Comparison of ENCODE assay signal across 23 cellular contexts in genomic region chr21:17427157-17427556, GRCh38.
A peak's percentile ranks its signal among the peaks of the same experiment; 100 is the strongest.
DNase-seq lines count a peak whose midpoint lies in the region; ATAC-seq, FAIRE-seq and TF ChIP-seq lines count a peak whose summit lies in the region.
"Had no signal": no experiment of that assay in that cellular context is flagged by ENCODE, and none has a peak within 500 bp of the region (broad histone marks: within the 10 kb centered on the region; RNA-seq: fewer than 3 reads in every experiment).

No MANE protein-coding gene starts in this region.

- no peak overlapping the region for H2BK5ac ChIP-seq in trophoblast cell (ENCODE audit: low read depth, low read length, poor library complexity)
- H2BK5ac ChIP-seq in neuronal stem cell (ENCODE audit: low read length), result no peak overlapping the region

- no peak overlapping the region for H2BK12ac ChIP-seq in trophoblast cell (ENCODE audit: low read length)
- no peak overlapping the region for H2BK12ac ChIP-seq in neuronal stem cell (ENCODE audit: low read length)

- H2AK5ac ChIP-seq in trophoblast cell (ENCODE audit: low read length) (no peak overlapping the region), neuronal stem cell (ENCODE audit: low read depth, low read length) (no peak overlapping the region)

- no peak overlapping the region for H4K91ac ChIP-seq in trophoblast cell (ENCODE audit: low read depth, low read length)
- H4K91ac ChIP-seq in neuronal stem cell (ENCODE audit: low read depth, low read length, poor library complexity), result no peak overlapping the region

- H2BK15ac ChIP-seq in neuronal stem cell (ENCODE audit: low read length), result no peak overlapping the region

- peaks cover 20% of the 10 kb centered on the region for H3K4me1 ChIP-seq in BLaER1
- H3K4me1 ChIP-seq in GM12878 (ENCODE audit: control insufficient read depth, insufficient read depth, low read length), result peaks cover 11% of the 10 kb centered on the region
- H3K4me1 ChIP-seq in trophoblast cell (ENCODE audit: control insufficient read depth in 1 of 2, insufficient read depth in 2 of 2, low read length in 2 of 2), result no peaks in the 10 kb centered on the region
- H3K4me1 ChIP-seq in neuronal stem cell (ENCODE audit: control insufficient read depth in 2 of 2, insufficient read depth in 1 of 2, low read depth in 1 of 2, low read length in 2 of 2), result no peaks in the 10 kb centered on the region
- H3K4me1 ChIP-seq: Caco-2 had no signal

- DNase-seq in GM12878 (ENCODE audit: low read depth, low spot score) (no peak), hippocampal formation (lab: John Stamatoyannopoulos, UW) (peak; percentile 39 to 84), pons (ENCODE audit: low spot score) (peak; percentile 98), NOMO-1 treated with DMSO at 0.1 percent for 48 hours (lab: John Stamatoyannopoulos, UW; ENCODE audit: unreplicated experiment) (no peak), trophoblast cell (no peak), neuronal stem cell (ENCODE audit: low spot score) (no peak)
- DNase-seq: 8988T; Caco-2; CD4-positive, CD25-positive, alpha-beta regulatory T cell; DMS 273 treated with DMSO at 0.1 percent for 48 hours; GM23248; H9; HFFc6; Karpas-422; MV-4-11; NCI-H1105 treated with DMSO at 0.1 percent for 48 hours; NCI-H2081; NCI-H2171 treated with DMSO at 0.1 percent for 48 hours; NCI-H526; SIG-M5 had no signal

- TF ChIP-seq EP300 in GM12878 (IDR thresholded peaks at IDR 0.05; ENCODE audit: borderline replicate concordance in 1 of 2, control insufficient read depth in 1 of 2, low read depth in 2 of 2, low read length in 2 of 2), result no peak

- H4K12ac ChIP-seq in trophoblast cell (ENCODE audit: low read depth, low read length), result no peak overlapping the region

- H3K14ac ChIP-seq in trophoblast cell (ENCODE audit: low read length), result no peak overlapping the region
- H3K14ac ChIP-seq in neuronal stem cell (ENCODE audit: low read length), result no peak overlapping the region

- H3K36me3 ChIP-seq in BLaER1 (no peaks in the 10 kb centered on the region), GM12878 (ENCODE audit: control insufficient read depth in 2 of 2, insufficient read depth in 2 of 2, low read length in 1 of 2) (no peaks in the 10 kb centered on the region), trophoblast cell (ENCODE audit: control insufficient read depth in 1 of 2, insufficient read depth in 2 of 2, low read length in 2 of 2) (no peaks in the 10 kb centered on the region), neuronal stem cell (replicated peaks in 1 of 2; ENCODE audit: control insufficient read depth in 2 of 2, insufficient read depth in 2 of 2, low read length in 2 of 2) (no peaks in the 10 kb centered on the region)

- no peak overlapping the region for H3K18ac ChIP-seq in trophoblast cell (ENCODE audit: low read length)
- H3K18ac ChIP-seq in neuronal stem cell (ENCODE audit: low read length), result no peak overlapping the region

- H4K8ac ChIP-seq in trophoblast cell (ENCODE audit: low read depth, low read length) (no peak overlapping the region), neuronal stem cell (ENCODE audit: low read depth, low read length) (no peak overlapping the region)

- H3K23ac ChIP-seq in trophoblast cell (ENCODE audit: low read length) (no peak overlapping the region), neuronal stem cell (ENCODE audit: low read depth, low read length, poor library complexity) (no peak overlapping the region)

- POLR2A ChIA-PET in GM12878 (lab: Charles Lee), result no interaction called here

- intact Hi-C loops in GM12878 (cut with micrococcal nuclease; ENCODE audit: unreplicated experiment), result no loop called here

- no peak overlapping the region for H2AFZ ChIP-seq in GM12878 (ENCODE audit: control insufficient read depth, low read depth, low read length)
- H2AFZ ChIP-seq in trophoblast cell (ENCODE audit: insufficient read depth, low read length, poor library complexity), result no peak overlapping the region
- H2AFZ ChIP-seq in neuronal stem cell (ENCODE audit: low read length), result no peak overlapping the region
- H2AFZ ChIP-seq: GM23248 had no signal

- H3K27me3 ChIP-seq in BLaER1, result no peaks in the 10 kb centered on the region
- H3K27me3 ChIP-seq in GM12878 (replicated peaks in 1 of 2; ENCODE audit: control insufficient read depth in 2 of 2, insufficient read depth in 2 of 2, low read length in 1 of 2), result no peaks in the 10 kb centered on the region
- no peaks in the 10 kb centered on the region for H3K27me3 ChIP-seq in trophoblast cell (ENCODE audit: insufficient read depth, low read length)
- H3K27me3 ChIP-seq in neuronal stem cell (ENCODE audit: control insufficient read depth in 3 of 3, insufficient read depth in 3 of 3, low read depth in 1 of 3, low read length in 3 of 3), result no peaks in the 10 kb centered on the region

- H3K9me3 ChIP-seq in BLaER1, result peaks cover 9% of the 10 kb centered on the region
- H3K9me3 ChIP-seq in GM12878 (replicated peaks; ENCODE audit: control insufficient read depth, insufficient read depth, low read length), result no peaks in the 10 kb centered on the region; the same call in 1 of the 3 replicates
- peaks cover 3% of the 10 kb centered on the region for H3K9me3 ChIP-seq in trophoblast cell (ENCODE audit: insufficient read depth, low read depth, low read length)
- H3K9me3 ChIP-seq in neuronal stem cell (replicated peaks in 1 of 2; ENCODE audit: control insufficient read depth in 2 of 2, insufficient read depth in 1 of 2, low read depth in 1 of 2, low read length in 2 of 2), result no peaks in the 10 kb centered on the region
- H3K9me3 ChIP-seq: Caco-2 had no signal

- H3K4me3 ChIP-seq in BLaER1 (no peak overlapping the region), GM12878 (no peak overlapping the region), trophoblast cell (ENCODE audit: low read depth, low read length) (no peak overlapping the region), neuronal stem cell (ENCODE audit: low read length in 2 of 2) (no peak overlapping the region)
- H3K4me3 ChIP-seq: GM23248 had no signal

- in situ Hi-C loops in GM12878 (cut with MboI), result no loop called here

- TF ChIP-seq RAD21 in GM12878 (IDR thresholded peaks at IDR 0.05; ENCODE audit: insufficient read depth, low read depth, low read length), result no peak

- H3K4ac ChIP-seq in trophoblast cell (ENCODE audit: low read depth, low read length) (no peak overlapping the region), neuronal stem cell (ENCODE audit: low read length) (no peak overlapping the region)

- ATAC-seq in GM12878 (no peak), SK-N-SH treated with all-trans-retinoic acid at 6 μM for 48 hours (no peak)

- no peak for FAIRE-seq in GM12878 (lab: Jason Lieb, UNC)
- FAIRE-seq: GM12891 had no signal

- no TSS peak for BruUV-seq in GM12878 (replicated peaks; lab: Mats Ljungman, UMichigan)

- H3K79me1 ChIP-seq in trophoblast cell (ENCODE audit: low read length) (no peaks in the 10 kb centered on the region), neuronal stem cell (ENCODE audit: low read depth, low read length) (no peaks in the 10 kb centered on the region)

- H3K27ac ChIP-seq in BLaER1, result no peak overlapping the region
- no peak overlapping the region for H3K27ac ChIP-seq in GM12878 (ENCODE audit: control insufficient read depth, insufficient read depth)
- H3K27ac ChIP-seq in trophoblast cell (ENCODE audit: low read depth, low read length), result no peak overlapping the region
- no peak overlapping the region for H3K27ac ChIP-seq in neuronal stem cell (replicated peaks; ENCODE audit: low read length)
- H3K27ac ChIP-seq: GM23248 had no signal

- RAD21 ChIA-PET in GM12878 (lab: Charles Lee; ENCODE audit: unreplicated experiment), result no interaction called here

- SMC1A ChIA-PET in GM12878 (lab: Charles Lee; ENCODE audit: uncharacterized antibody, unreplicated experiment), result no interaction called here

- WGBS in GM12878 (ENCODE audit: insufficient coverage, insufficient replicate concordance, low lambda C conversion rate, missing lambda C conversion rate), result 34% methylated on average over 7 of the region's 7 CpGs
- WGBS in trophoblast cell (ENCODE audit: extremely low coverage, insufficient coverage, insufficient read length), result no CpG with 5 or more reads among the region's 7 CpGs
- WGBS in neuronal stem cell (ENCODE audit: extremely low coverage in 2 of 2, insufficient read length in 2 of 2, insufficient replicate concordance in 1 of 2), 2 donors, result no CpG with 5 or more reads among the region's 7 CpGs

- H2BK120ac ChIP-seq in trophoblast cell (ENCODE audit: insufficient read depth, low read length, poor library complexity) (no peak overlapping the region), neuronal stem cell (ENCODE audit: low read depth, low read length) (no peak overlapping the region)

- H3K79me2 ChIP-seq in GM12878 (ENCODE audit: control insufficient read depth, insufficient read depth, low read length), result no peaks in the 10 kb centered on the region
- no peaks in the 10 kb centered on the region for H3K79me2 ChIP-seq in trophoblast cell (ENCODE audit: control insufficient read depth, insufficient read depth, low read length, poor library complexity)

- 0 out of 2 replicates have a peak, but pooled peaks cover 6% of the 10 kb centered on the region for H4K20me1 ChIP-seq in BLaER1
- H4K20me1 ChIP-seq in GM12878 (ENCODE audit: control insufficient read depth, insufficient read depth), result no peaks in the 10 kb centered on the region

- H3K4me2 ChIP-seq in BLaER1 (peak overlapping the region; percentile 63), GM12878 (ENCODE audit: control insufficient read depth, insufficient read depth) (0 out of 2 replicates have a peak overlapping the region, but pooled peaks have one; percentile 23), trophoblast cell (ENCODE audit: low read length) (no peak overlapping the region), neuronal stem cell (ENCODE audit: insufficient read depth, low read length, poor library complexity, severe bottlenecking) (no peak overlapping the region)

- TF ChIP-seq POLR2A in GM12878 (IDR thresholded peaks at IDR 0.05; ENCODE audit: low read depth, low read length), result no peak

- no peak for TF ChIP-seq CTCF in GM12878 (IDR thresholded peaks at IDR 0.05 in 2 of 3, conservative IDR thresholded peaks at IDR 0.05 in 1 of 3; ENCODE audit: control insufficient read depth in 2 of 3, extremely low read depth in 1 of 3, insufficient read depth in 1 of 3, low read depth in 3 of 3, low read length in 3 of 3)

- CTCF ChIA-PET in GM12878 (lab: Yijun Ruan, JAX), result no interaction called here

- H3K9ac ChIP-seq in BLaER1 (no peak overlapping the region), GM12878 (ENCODE audit: control insufficient read depth, insufficient read depth, low read length) (no peak overlapping the region), trophoblast cell (ENCODE audit: low read length) (no peak overlapping the region), neuronal stem cell (ENCODE audit: low read depth, low read length, poor library complexity) (no peak overlapping the region)
- H3K9ac ChIP-seq: GM23248 had no signal

TF ChIP-seq in GM12878, 131 proteins besides CTCF, POLR2A, EP300 and RAD21 (continues in another document):
- no peak for TF ChIP-seq TCF3 (IDR thresholded peaks at IDR 0.05; ENCODE audit: borderline replicate concordance, insufficient read depth, low read depth, low read length)

Comparison
In these comparisons a context has a peak if more than half of its experiments do, and no peak if none do; other contexts are left out.
1. H3K4me2 ChIP-seq: peak in BLaER1 (single experiment) and GM12878 (single experiment); none in trophoblast cell (single experiment) and neuronal stem cell (single experiment).
2. DNase-seq: peak in hippocampal formation (2 of 2) and pons (single experiment); none in GM12878 (single experiment), NOMO-1 treated with DMSO at 0.1 percent for 48 hours (single experiment), trophoblast cell (0 of 2) and neuronal stem cell (single experiment).